ENCODE assay signal across 8 cellular contexts in the genomic region with DNA sequence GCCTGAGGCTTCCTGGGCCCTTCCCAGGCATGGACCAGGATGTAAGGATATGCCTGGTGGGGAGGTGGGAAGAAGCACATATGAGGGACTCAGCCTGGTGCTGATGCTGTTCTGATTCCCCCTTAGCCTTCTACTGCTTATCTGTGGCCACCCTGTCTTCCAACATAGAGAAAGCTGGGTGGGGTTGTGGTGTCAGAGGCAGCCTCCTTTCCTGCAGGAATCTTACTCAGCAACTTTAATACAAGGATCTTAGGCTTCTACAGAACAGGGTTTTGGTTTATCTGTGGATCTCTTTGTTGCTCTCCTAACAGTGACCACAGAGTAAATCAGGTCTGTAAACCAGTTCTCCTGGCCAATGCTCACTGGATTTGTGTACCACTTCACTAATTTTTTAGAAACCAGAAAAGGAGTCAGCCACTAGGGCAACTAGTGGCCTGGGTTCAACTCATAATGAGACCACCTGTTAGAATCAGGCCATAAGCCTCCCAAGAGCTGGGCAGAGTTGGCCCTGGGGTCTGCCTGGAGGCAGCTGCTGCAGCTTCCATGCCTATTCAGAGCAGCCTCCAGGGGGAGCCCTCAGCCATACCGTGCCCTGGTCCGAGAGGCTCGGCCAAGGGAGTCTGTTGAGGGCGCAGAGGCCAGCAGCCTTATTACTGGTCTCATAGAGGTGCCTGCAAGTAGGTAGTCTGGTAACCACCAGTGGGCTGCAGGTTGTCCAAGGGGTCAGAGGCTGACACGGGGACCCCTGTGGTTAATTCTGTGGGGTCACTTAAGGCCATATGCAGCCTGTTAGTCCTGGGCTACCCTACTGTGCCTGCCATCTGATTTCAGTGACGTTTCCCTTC. TPM values are rescaled to one million over a fixed set of nuclear protein-coding genes. Genes with fewer than 3 reads are reported as not detected.
DNase-seq lines count a peak whose midpoint lies in the region; ATAC-seq and TF ChIP-seq lines count a peak whose summit lies in the region.

No MANE protein-coding gene starts in this region.

- H3K4me3 ChIP-seq in heart left ventricle = no peak overlapping the region

- H3K27ac ChIP-seq in heart left ventricle = no peak overlapping the region

- WGBS in heart left ventricle, 4 donors = 54 to 79% (median 62%) methylated on average over 2 to 6 of the region's 6 CpGs

- no peak overlapping the region for H3K4me3 Mint-ChIP-seq in CD14-positive monocyte

- TF ChIP-seq CTCF in CD14-positive monocyte (IDR thresholded peaks at IDR 0.05) (peak; percentile 83), heart left ventricle (IDR thresholded peaks at IDR 0.05) (peak; percentile 43 to 77 (median 63))

- peaks cover 12% of the 10 kb centered on the region for H3K4me1 Mint-ChIP-seq in CD14-positive monocyte

- peaks cover 0 to 43% (median 23%) of the 10 kb centered on the region in 12 donors for H3K4me1 ChIP-seq in heart left ventricle

- intact Hi-C loops in CD14-positive monocyte (cut with micrococcal nuclease) = no loop called here
- intact Hi-C loops in heart left ventricle (cut with DNase I) = loop anchor here in 3 of 10 donors (10.0 kb wide), 3 partner anchors 128 to 578 kb away; partner anchors contain the start of gene ZFP90 (in 1 of the 3)

- H3K36me3 Mint-ChIP-seq in CD14-positive monocyte = peaks cover 55% of the 10 kb centered on the region in 2 donors

- peaks cover 0 to 7% (median 0%) of the 10 kb centered on the region in 9 donors for H3K27me3 ChIP-seq in heart left ventricle

- peaks cover 0 to 3% (median 0%) of the 10 kb centered on the region in 7 donors for H3K9me3 Mint-ChIP-seq in CD14-positive monocyte

- H3K9me3 ChIP-seq in heart left ventricle = no peaks in the 10 kb centered on the region

- DNase-seq in CD14-positive monocyte (ENCODE audit: low spot score) = no peak
- peak; percentile 27 for DNase-seq in H4 (ENCODE audit: low spot score)
- peak; percentile 38 for DNase-seq in RPMI7951 (ENCODE audit: low read depth)
- DNase-seq in activated gamma-delta T cell treated with anti-CD3 and anti-CD28 coated beads, Interleukin-2, amount 50 U/mL, for 16 hours (ENCODE audit: low read depth) = peak; percentile 22
- DNase-seq in heart left ventricle = peak in 4 of 5 donors; percentile 50 to 81 (median 59)
- DNase-seq in stimulated activated CD4-positive, alpha-beta T cell treated with anti-CD3 and anti-CD28 coated beads, Interleukin-12 subunit alpha, Interleukin-12 subunit beta, amount 100 ng/mL, for 4 hours = peak; percentile 54

- peaks cover 21 to 23% (median 22%) of the 10 kb centered on the region in 3 donors for H3K27me3 Mint-ChIP-seq in CD14-positive monocyte (ENCODE audit: low read depth in 3 of 3)

- H3K36me3 ChIP-seq in heart left ventricle = peaks cover 0 to 58% (median 34%) of the 10 kb centered on the region in 9 donors

- H3K27ac Mint-ChIP-seq in CD14-positive monocyte = no peak overlapping the region

- TF ChIP-seq POLR2A in heart left ventricle (IDR thresholded peaks at IDR 0.05) = no peak

- peak in 3 of 4 donors; percentile 38 to 60 (median 46) for ATAC-seq in heart left ventricle
- no peak for ATAC-seq in GM19452 (IDR thresholded peaks at IDR 0.05; ENCODE audit: unreplicated experiment)
- no peak for ATAC-seq in GM21423 (IDR thresholded peaks at IDR 0.05; ENCODE audit: unreplicated experiment)

RNA-seq across cellular contexts. Expression of gene HAS3, which starts 7.1 kb away (rescaled TPM):
- not detected for polyA plus RNA-seq in CD14-positive monocyte
- 0.45 TPM in 1 of 2 replicates, not detected in the other for total RNA-seq in H4 (2014; rRNA removed; shearing (Covaris generic))
- 0.72 TPM in 1 of 2 replicates, not detected in the other for total RNA-seq in RPMI7951 (2014; rRNA removed; shearing (Covaris generic))
- total RNA-seq in heart left ventricle = 1 to 10 TPM in 2 of 9 donors, under 1 TPM in 7; 0.21 to 2.0 (median 0.48) TPM
- under 1 TPM; 0.27 to 0.72 TPM for polyA plus RNA-seq in heart left ventricle

RNA-seq across cellular contexts. Expression of gene CHTF8, which starts 19.9 kb away (rescaled TPM):
- polyA plus RNA-seq in CD14-positive monocyte = 100 to 1,000 TPM; 158 to 172 TPM
- 59.1 and 59.3 TPM in 2 replicates for total RNA-seq in H4 (2014; rRNA removed; shearing (Covaris generic))
- total RNA-seq in RPMI7951 (2014; rRNA removed; shearing (Covaris generic)) = 58.3 and 65.0 TPM in 2 replicates
- total RNA-seq in heart left ventricle = 10 to 100 TPM; 31.5 to 79.7 (median 57.2) TPM
- 10 to 100 TPM; 18.7 to 53.2 TPM for polyA plus RNA-seq in heart left ventricle

RNA-seq across cellular contexts. Expression of gene UTP4, which starts 19.9 kb away (rescaled TPM):
- polyA plus RNA-seq in CD14-positive monocyte (10 to 100 TPM; 19.6 to 27.8 TPM), heart left ventricle (10 to 100 TPM; 11.8 to 31.1 TPM)
- total RNA-seq in H4 (2014; rRNA removed; shearing (Covaris generic)) = 16.3 and 22.7 TPM in 2 replicates
- total RNA-seq in RPMI7951 (2014; rRNA removed; shearing (Covaris generic)) = 13.1 and 22.5 TPM in 2 replicates
- total RNA-seq in heart left ventricle = 10 to 100 TPM; 12.8 to 38.2 (median 28.3) TPM

Comparison
In these comparisons a context has a peak if more than half of its experiments do, and no peak if none do; other contexts are left out.
1. ATAC-seq: peak in heart left ventricle (3 of 4); none in GM19452 (single experiment) and GM21423 (single experiment).